Comparison of ENCODE assay signal across 2 cellular contexts in the genomic region with DNA sequence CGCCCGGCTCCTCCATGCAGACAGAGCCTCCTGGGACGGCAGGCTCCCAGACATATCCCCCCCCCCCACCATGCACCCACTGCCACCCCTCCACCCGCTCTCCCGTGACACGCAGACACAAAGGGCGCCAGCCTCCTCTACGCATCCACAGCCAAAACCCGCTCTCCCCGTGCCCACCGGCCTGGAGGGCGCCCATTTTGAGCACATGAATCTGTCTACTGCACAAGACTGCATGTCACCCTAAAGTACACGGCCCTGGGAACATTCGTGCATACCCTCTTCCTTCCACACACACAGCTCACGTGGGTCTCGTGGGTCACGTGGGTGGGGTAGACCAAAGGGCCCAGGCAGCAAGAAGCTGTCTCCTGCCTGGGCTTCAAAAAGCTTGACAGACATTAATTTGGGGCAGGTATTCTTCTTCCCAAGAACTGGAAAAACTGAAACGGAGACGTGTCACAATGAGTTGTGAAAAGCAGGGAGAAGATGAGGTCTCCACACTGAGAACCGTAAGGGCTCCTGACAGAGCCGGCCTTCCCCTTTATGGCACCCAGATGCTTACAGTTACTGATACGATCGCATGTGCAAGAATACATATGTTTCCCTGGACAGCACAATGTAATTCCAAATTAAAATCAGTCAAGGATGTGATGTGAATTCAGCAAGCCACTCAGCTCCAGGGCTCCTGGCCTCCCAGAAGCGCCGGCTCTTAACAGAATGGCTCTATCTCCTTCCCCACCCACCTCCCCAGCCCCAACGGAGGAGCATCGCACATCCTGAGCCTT.
TF ChIP-seq lines count a peak whose summit lies in the region.

No MANE protein-coding gene starts in this region.

TF ChIP-seq in K562, 482 proteins besides CTCF, POLR2A, EP300 and RAD21:
- peak; percentile 30; the same call in 1 of the 2 replicates for TF ChIP-seq RAD51 (IDR thresholded peaks at IDR 0.05; ENCODE audit: borderline replicate concordance, low read depth)
- TF ChIP-seq, protein P1, sequence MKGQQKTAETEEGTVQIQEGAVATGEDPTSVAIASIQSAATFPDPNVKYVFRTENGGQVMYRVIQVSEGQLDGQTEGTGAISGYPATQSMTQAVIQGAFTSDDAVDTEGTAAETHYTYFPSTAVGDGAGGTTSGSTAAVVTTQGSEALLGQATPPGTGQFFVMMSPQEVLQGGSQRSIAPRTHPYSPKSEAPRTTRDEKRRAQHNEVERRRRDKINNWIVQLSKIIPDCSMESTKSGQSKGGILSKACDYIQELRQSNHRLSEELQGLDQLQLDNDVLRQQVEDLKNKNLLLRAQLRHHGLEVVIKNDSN (CRISPR knock-in tag; IDR thresholded peaks at IDR 0.05): peak; percentile 27; the same call in 1 of the 2 replicates
- TF ChIP-seq, protein P2, sequence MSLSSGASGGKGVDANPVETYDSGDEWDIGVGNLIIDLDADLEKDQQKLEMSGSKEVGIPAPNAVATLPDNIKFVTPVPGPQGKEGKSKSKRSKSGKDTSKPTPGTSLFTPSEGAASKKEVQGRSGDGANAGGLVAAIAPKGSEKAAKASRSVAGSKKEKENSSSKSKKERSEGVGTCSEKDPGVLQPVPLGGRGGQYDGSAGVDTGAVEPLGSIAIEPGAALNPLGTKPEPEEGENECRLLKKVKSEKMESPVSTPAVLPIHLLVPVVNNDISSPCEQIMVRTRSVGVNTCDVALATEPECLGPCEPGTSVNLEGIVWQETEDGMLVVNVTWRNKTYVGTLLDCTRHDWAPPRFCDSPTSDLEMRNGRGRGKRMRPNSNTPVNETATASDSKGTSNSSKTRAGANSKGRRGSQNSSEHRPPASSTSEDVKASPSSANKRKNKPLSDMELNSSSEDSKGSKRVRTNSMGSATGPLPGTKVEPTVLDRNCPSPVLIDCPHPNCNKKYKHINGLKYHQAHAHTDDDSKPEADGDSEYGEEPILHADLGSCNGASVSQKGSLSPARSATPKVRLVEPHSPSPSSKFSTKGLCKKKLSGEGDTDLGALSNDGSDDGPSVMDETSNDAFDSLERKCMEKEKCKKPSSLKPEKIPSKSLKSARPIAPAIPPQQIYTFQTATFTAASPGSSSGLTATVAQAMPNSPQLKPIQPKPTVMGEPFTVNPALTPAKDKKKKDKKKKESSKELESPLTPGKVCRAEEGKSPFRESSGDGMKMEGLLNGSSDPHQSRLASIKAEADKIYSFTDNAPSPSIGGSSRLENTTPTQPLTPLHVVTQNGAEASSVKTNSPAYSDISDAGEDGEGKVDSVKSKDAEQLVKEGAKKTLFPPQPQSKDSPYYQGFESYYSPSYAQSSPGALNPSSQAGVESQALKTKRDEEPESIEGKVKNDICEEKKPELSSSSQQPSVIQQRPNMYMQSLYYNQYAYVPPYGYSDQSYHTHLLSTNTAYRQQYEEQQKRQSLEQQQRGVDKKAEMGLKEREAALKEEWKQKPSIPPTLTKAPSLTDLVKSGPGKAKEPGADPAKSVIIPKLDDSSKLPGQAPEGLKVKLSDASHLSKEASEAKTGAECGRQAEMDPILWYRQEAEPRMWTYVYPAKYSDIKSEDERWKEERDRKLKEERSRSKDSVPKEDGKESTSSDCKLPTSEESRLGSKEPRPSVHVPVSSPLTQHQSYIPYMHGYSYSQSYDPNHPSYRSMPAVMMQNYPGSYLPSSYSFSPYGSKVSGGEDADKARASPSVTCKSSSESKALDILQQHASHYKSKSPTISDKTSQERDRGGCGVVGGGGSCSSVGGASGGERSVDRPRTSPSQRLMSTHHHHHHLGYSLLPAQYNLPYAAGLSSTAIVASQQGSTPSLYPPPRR (CRISPR knock-in tag; IDR thresholded peaks at IDR 0.05; ENCODE audit: borderline replicate concordance): no peak
- TF ChIP-seq, protein P3, sequence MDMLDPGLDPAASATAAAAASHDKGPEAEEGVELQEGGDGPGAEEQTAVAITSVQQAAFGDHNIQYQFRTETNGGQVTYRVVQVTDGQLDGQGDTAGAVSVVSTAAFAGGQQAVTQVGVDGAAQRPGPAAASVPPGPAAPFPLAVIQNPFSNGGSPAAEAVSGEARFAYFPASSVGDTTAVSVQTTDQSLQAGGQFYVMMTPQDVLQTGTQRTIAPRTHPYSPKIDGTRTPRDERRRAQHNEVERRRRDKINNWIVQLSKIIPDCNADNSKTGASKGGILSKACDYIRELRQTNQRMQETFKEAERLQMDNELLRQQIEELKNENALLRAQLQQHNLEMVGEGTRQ (CRISPR knock-in tag; IDR thresholded peaks at IDR 0.05): peak; percentile 45
TF ChIP-seq in K562: peak in this region for 3.

TF ChIP-seq in GM23338, 12 proteins besides CTCF, POLR2A, EP300 and RAD21:
- TF ChIP-seq, protein P4, sequence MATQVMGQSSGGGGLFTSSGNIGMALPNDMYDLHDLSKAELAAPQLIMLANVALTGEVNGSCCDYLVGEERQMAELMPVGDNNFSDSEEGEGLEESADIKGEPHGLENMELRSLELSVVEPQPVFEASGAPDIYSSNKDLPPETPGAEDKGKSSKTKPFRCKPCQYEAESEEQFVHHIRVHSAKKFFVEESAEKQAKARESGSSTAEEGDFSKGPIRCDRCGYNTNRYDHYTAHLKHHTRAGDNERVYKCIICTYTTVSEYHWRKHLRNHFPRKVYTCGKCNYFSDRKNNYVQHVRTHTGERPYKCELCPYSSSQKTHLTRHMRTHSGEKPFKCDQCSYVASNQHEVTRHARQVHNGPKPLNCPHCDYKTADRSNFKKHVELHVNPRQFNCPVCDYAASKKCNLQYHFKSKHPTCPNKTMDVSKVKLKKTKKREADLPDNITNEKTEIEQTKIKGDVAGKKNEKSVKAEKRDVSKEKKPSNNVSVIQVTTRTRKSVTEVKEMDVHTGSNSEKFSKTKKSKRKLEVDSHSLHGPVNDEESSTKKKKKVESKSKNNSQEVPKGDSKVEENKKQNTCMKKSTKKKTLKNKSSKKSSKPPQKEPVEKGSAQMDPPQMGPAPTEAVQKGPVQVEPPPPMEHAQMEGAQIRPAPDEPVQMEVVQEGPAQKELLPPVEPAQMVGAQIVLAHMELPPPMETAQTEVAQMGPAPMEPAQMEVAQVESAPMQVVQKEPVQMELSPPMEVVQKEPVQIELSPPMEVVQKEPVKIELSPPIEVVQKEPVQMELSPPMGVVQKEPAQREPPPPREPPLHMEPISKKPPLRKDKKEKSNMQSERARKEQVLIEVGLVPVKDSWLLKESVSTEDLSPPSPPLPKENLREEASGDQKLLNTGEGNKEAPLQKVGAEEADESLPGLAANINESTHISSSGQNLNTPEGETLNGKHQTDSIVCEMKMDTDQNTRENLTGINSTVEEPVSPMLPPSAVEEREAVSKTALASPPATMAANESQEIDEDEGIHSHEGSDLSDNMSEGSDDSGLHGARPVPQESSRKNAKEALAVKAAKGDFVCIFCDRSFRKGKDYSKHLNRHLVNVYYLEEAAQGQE (IDR thresholded peaks at IDR 0.05; ENCODE audit: unreplicated experiment): no peak
- TF ChIP-seq EZH2 (IDR thresholded peaks at IDR 0.05; ENCODE audit: low read depth, unreplicated experiment) (no peak), CREB1 (CRISPR knock-in tag; IDR thresholded peaks at IDR 0.05; ENCODE audit: low read depth) (no peak)
- TF ChIP-seq, protein P5, sequence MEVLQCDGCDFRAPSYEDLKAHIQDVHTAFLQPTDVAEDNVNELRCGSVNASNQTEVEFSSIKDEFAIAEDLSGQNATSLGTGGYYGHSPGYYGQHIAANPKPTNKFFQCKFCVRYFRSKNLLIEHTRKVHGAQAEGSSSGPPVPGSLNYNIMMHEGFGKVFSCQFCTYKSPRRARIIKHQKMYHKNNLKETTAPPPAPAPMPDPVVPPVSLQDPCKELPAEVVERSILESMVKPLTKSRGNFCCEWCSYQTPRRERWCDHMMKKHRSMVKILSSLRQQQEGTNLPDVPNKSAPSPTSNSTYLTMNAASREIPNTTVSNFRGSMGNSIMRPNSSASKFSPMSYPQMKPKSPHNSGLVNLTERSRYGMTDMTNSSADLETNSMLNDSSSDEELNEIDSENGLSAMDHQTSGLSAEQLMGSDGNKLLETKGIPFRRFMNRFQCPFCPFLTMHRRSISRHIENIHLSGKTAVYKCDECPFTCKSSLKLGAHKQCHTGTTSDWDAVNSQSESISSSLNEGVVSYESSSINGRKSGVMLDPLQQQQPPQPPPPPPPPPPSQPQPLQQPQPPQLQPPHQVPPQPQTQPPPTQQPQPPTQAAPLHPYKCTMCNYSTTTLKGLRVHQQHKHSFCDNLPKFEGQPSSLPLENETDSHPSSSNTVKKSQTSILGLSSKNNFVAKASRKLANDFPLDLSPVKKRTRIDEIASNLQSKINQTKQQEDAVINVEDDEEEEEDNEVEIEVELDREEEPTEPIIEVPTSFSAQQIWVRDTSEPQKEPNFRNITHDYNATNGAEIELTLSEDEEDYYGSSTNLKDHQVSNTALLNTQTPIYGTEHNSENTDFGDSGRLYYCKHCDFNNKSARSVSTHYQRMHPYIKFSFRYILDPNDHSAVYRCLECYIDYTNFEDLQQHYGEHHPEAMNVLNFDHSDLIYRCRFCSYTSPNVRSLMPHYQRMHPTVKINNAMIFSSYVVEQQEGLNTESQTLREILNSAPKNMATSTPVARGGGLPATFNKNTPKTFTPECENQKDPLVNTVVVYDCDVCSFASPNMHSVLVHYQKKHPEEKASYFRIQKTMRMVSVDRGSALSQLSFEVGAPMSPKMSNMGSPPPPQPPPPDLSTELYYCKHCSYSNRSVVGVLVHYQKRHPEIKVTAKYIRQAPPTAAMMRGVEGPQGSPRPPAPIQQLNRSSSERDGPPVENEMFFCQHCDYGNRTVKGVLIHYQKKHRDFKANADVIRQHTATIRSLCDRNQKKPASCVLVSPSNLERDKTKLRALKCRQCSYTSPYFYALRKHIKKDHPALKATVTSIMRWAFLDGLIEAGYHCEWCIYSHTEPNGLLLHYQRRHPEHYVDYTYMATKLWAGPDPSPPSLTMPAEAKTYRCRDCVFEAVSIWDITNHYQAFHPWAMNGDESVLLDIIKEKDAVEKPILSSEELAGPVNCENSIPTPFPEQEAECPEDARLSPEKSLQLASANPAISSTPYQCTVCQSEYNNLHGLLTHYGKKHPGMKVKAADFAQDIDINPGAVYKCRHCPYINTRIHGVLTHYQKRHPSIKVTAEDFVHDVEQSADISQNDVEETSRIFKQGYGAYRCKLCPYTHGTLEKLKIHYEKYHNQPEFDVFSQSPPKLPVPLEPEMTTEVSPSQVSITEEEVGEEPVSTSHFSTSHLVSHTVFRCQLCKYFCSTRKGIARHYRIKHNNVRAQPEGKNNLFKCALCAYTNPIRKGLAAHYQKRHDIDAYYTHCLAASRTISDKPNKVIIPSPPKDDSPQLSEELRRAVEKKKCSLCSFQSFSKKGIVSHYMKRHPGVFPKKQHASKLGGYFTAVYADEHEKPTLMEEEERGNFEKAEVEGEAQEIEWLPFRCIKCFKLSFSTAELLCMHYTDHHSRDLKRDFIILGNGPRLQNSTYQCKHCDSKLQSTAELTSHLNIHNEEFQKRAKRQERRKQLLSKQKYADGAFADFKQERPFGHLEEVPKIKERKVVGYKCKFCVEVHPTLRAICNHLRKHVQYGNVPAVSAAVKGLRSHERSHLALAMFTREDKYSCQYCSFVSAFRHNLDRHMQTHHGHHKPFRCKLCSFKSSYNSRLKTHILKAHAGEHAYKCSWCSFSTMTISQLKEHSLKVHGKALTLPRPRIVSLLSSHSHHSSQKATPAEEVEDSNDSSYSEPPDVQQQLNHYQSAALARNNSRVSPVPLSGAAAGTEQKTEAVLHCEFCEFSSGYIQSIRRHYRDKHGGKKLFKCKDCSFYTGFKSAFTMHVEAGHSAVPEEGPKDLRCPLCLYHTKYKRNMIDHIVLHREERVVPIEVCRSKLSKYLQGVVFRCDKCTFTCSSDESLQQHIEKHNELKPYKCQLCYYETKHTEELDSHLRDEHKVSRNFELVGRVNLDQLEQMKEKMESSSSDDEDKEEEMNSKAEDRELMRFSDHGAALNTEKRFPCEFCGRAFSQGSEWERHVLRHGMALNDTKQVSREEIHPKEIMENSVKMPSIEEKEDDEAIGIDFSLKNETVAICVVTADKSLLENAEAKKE (CRISPR knock-in tag; IDR thresholded peaks at IDR 0.05): no peak
